34 cellular contexts compared by ENCODE assay signal in the genomic region with DNA sequence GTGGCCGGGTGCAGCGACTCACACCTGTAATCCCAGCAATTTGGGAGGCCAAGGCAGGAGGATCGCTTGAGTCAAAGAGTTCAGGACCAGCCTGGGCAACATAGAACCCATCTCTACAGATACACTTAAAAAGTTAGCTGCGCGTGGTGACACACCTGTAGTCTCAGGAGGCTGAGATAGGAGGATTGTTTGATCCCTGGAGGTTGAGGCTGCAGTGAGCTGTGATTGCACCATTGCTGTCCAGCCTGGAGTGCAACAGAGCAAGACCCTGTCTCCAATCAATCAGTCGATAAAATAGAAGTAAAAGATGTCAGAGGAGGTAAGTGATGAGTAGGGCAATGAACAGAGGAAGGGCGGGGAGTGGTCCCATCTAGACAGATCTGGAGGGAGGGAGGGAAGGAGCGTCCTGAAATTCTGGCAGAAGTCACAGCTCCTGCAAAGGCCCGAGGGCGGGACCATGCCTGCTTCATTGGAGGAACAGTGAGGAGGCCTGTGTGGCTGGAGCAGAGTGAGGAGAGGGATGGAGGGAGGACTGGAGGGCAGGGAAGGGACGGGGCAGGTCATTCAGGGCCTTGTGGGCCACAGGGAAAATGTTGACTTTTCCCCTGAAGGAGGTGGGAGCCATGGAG. TPM values are rescaled to one million over a fixed set of nuclear protein-coding genes. Genes with fewer than 3 reads are reported as not detected.
DNase-seq lines count a peak whose midpoint lies in the region; ATAC-seq, FAIRE-seq and TF ChIP-seq lines count a peak whose summit lies in the region.
"Had no signal": no experiment of that assay in that cellular context is flagged by ENCODE, and none has a peak within 500 bp of the region (broad histone marks: within the 10 kb centered on the region; RNA-seq: fewer than 3 reads in every experiment).

No MANE protein-coding gene starts in this region.

- H3K36me3 ChIP-seq in CD4-positive, alpha-beta memory T cell (ENCODE audit: insufficient read depth, low read length) = no peaks in the 10 kb centered on the region
- H3K36me3 ChIP-seq in H1 (ENCODE audit: control insufficient read depth in 2 of 4, insufficient read depth in 4 of 4, low read length in 3 of 4) = no peaks in the 10 kb centered on the region
- H3K36me3 ChIP-seq in sigmoid colon = no peaks in the 10 kb centered on the region

- no peak overlapping the region for H2AFZ ChIP-seq in H1 (ENCODE audit: low read length)
- H2AFZ ChIP-seq: parathyroid adenoma had no signal

- no peaks in the 10 kb centered on the region for H3K36me3 Mint-ChIP-seq in CD4-positive, alpha-beta memory T cell
- H3K36me3 Mint-ChIP-seq in effector memory CD8-positive, alpha-beta T cell (ENCODE audit: insufficient read depth) = peaks cover 3% of the 10 kb centered on the region

- no peak overlapping the region for H3K4ac ChIP-seq in H1 (replicated peaks; ENCODE audit: insufficient read length, low read depth, low read length)

- no peak overlapping the region for H2BK15ac ChIP-seq in H1 (ENCODE audit: low read length)

- DNase-seq in CD4-positive, alpha-beta memory T cell = no peak
- DNase-seq in M059J (ENCODE audit: low read depth) (peak; percentile 36), H1 (ENCODE audit: low read depth in 1 of 2, low spot score in 2 of 2) (no peak), sigmoid colon (no peak), inferior parietal cortex (ENCODE audit: extremely low spot score) (no peak)
- no peak for DNase-seq in effector memory CD8-positive, alpha-beta T cell
- no peak for DNase-seq in activated CD8-positive, alpha-beta memory T cell treated with anti-CD3 and anti-CD28 coated beads for 24 hours
- DNase-seq: activated CD8-positive, alpha-beta T cell treated with anti-CD3 and anti-CD28 coated beads for 36 hours; activated naive CD4-positive, alpha-beta T cell treated with anti-CD3 and anti-CD28 coated beads, Interleukin-2, amount 10 ng/mL, durations not matched to agents 7 days and 5 days; brain microvascular endothelial cell; cerebellar nuclear complex; COR-L47; dermis blood vessel endothelial cell; DMS79; GF-D8; GOT3; hippocampal formation; left colon; mammary epithelial cell; NCI-H1930; NCI-H510A treated with DMSO at 0.1 percent for 48 hours; nephron progenitor cell; RPMI8226; spleen; stimulated activated CD8-positive, alpha-beta memory T cell treated with anti-CD3 and anti-CD28 coated beads, Interleukin-4, amount 100 ng/mL, for 48 hours; stimulated activated naive CD8-positive, alpha-beta T cell treated with anti-CD3 and anti-CD28 coated beads, Interleukin-15, amount 100 ng/mL, for 72 hours had no signal

- no peak overlapping the region for H3K23ac ChIP-seq in H1 (ENCODE audit: insufficient read length)

- peaks cover 0 to 1% of the 10 kb centered on the region in 2 donors for H3K27me3 Mint-ChIP-seq in CD4-positive, alpha-beta memory T cell
- no peaks in the 10 kb centered on the region for H3K27me3 Mint-ChIP-seq in effector memory CD8-positive, alpha-beta T cell
- H3K27me3 Mint-ChIP-seq: activated CD8-positive, alpha-beta T cell treated with anti-CD3 and anti-CD28 coated beads for 36 hours; activated naive CD4-positive, alpha-beta T cell treated with anti-CD3 and anti-CD28 coated beads, Interleukin-2, amount 10 ng/mL, durations not matched to agents 7 days and 5 days; stimulated activated naive CD8-positive, alpha-beta T cell treated with anti-CD3 and anti-CD28 coated beads, Interleukin-15, amount 100 ng/mL, for 72 hours had no signal

- no peak overlapping the region for H3K14ac ChIP-seq in H1 (ENCODE audit: insufficient read length)

- POLR2A ChIA-PET in CD4-positive, alpha-beta memory T cell (lab: Charles Lee; ENCODE audit: partially characterized antibody) = no interaction called here
- POLR2A ChIA-PET in H1 (lab: Charles Lee; ENCODE audit: partially characterized antibody) = interaction anchor here (0.9 to 1.2 kb wide), 3 partner anchors 9 to 30 kb away, joined by 3 to 7 read pairs (median 3); a partner anchor contains a TSS

- TF ChIP-seq POLR2A in H1 (IDR thresholded peaks at IDR 0.05; ENCODE audit: control extremely low read depth in 1 of 2, low read depth in 2 of 2, low read length in 2 of 2) (no peak), sigmoid colon (IDR thresholded peaks at IDR 0.05) (no peak)

- H3K9me3 Mint-ChIP-seq in CD4-positive, alpha-beta memory T cell = peaks cover 0 to 2% (median 0%) of the 10 kb centered on the region in 8 donors
- H3K9me3 Mint-ChIP-seq in effector memory CD8-positive, alpha-beta T cell = no peaks in the 10 kb centered on the region

- no peak overlapping the region for H4K5ac ChIP-seq in H1 (ENCODE audit: insufficient read length, low read depth, low read length)

- no peak overlapping the region for H2BK12ac ChIP-seq in H1 (ENCODE audit: low read depth, low read length)

- TF ChIP-seq EP300 in H1 (IDR thresholded peaks at IDR 0.05; ENCODE audit: borderline replicate concordance in 1 of 2, low read depth in 2 of 2, low read length in 2 of 2) = no peak
- TF ChIP-seq EP300 in sigmoid colon (IDR thresholded peaks at IDR 0.05) = no peak

- no peak overlapping the region for H3K27ac ChIP-seq in CD4-positive, alpha-beta memory T cell (ENCODE audit: low read depth, low read length)
- H3K27ac ChIP-seq in H1 (ENCODE audit: low read depth, low read length) = no peak overlapping the region
- peak overlapping the region; percentile 52 to 92 (median 76) for H3K27ac ChIP-seq in sigmoid colon
- H3K27ac ChIP-seq: BLaER1, brain microvascular endothelial cell, HL-60, KMS-11, parathyroid adenoma, SK-N-MC, spleen had no signal

- H3K79me1 ChIP-seq in H1 (ENCODE audit: low read depth, low read length) = no peaks in the 10 kb centered on the region

- no peaks in the 10 kb centered on the region for H3K27me3 ChIP-seq in CD4-positive, alpha-beta memory T cell (ENCODE audit: insufficient read depth, low read length)
- H3K27me3 ChIP-seq in H1 (replicated peaks in 1 of 4; ENCODE audit: control insufficient read depth in 3 of 4, extremely low read depth in 1 of 4, insufficient read depth in 3 of 4, low read length in 3 of 4) (peaks cover 0 to 25% (median 16%) of the 10 kb centered on the region in 4 experiments; a peak in 6 of 7 replicates), sigmoid colon (peaks cover 0 to 6% (median 6%) of the 10 kb centered on the region in 3 donors)
- H3K27me3 ChIP-seq: BLaER1, brain microvascular endothelial cell had no signal

- no peaks in the 10 kb centered on the region for H3K9me3 ChIP-seq in CD4-positive, alpha-beta memory T cell (ENCODE audit: control insufficient read depth in 1 of 2, low read length in 2 of 2)
- H3K9me3 ChIP-seq in H1 (ENCODE audit: insufficient read depth in 2 of 2, low read depth in 1 of 2, low read length in 1 of 2) = peaks cover 6 to 10% of the 10 kb centered on the region in 2 experiments; a peak in 3 of 4 replicates
- H3K9me3 ChIP-seq in sigmoid colon = no peaks in the 10 kb centered on the region
- H3K9me3 ChIP-seq: spleen had no signal

- TF ChIP-seq CTCF in H1 (IDR thresholded peaks at IDR 0.05; ENCODE audit: control extremely low read depth in 1 of 3, insufficient read depth in 1 of 3, low read depth in 1 of 3, low read length in 3 of 3) = no peak
- TF ChIP-seq CTCF in sigmoid colon (IDR thresholded peaks at IDR 0.05) = no peak

- intact Hi-C loops in CD4-positive, alpha-beta memory T cell (cut with micrococcal nuclease) = no loop called here
- intact Hi-C loops in sigmoid colon (cut with DNase I) = no loop called here

- H3K27ac Mint-ChIP-seq in CD4-positive, alpha-beta memory T cell = peak overlapping the region in 4 of 7 donors; percentile 19 to 93 (median 73)
- peak overlapping the region in 1 of 2 donors; percentile 1 for H3K27ac Mint-ChIP-seq in effector memory CD8-positive, alpha-beta T cell
- H3K27ac Mint-ChIP-seq: activated CD8-positive, alpha-beta T cell treated with anti-CD3 and anti-CD28 coated beads for 36 hours; activated naive CD4-positive, alpha-beta T cell treated with anti-CD3 and anti-CD28 coated beads, Interleukin-2, amount 10 ng/mL, durations not matched to agents 7 days and 5 days; nephron progenitor cell had no signal

- H3K4me1 ChIP-seq in CD4-positive, alpha-beta memory T cell (ENCODE audit: insufficient read depth, low read length) = no peaks in the 10 kb centered on the region
- H3K4me1 ChIP-seq in H1 (replicated peaks in 1 of 4; ENCODE audit: control insufficient read depth in 3 of 4, insufficient read depth in 4 of 4, low read length in 3 of 4) (peaks cover 0 to 2% (median 0%) of the 10 kb centered on the region in 4 experiments; a peak in 2 of 7 replicates), sigmoid colon (peaks cover 0 to 55% (median 45%) of the 10 kb centered on the region in 4 donors)
- H3K4me1 ChIP-seq: parathyroid adenoma had no signal

- no peak overlapping the region for H4K91ac ChIP-seq in H1 (replicated peaks; ENCODE audit: insufficient read length, low read length)

- CTCF ChIA-PET in CD4-positive, alpha-beta memory T cell (lab: Charles Lee; ENCODE audit: partially characterized antibody) = interaction anchor here (1.1 to 1.5 kb wide), 4 partner anchors 13 to 166 kb away, joined by 3 to 6 read pairs (median 4); a partner anchor contains a TSS
- CTCF ChIA-PET in H1 (lab: Charles Lee; ENCODE audit: partially characterized antibody) = interaction anchor here (0.7 to 6.8 kb wide), 24 partner anchors 11 to 166 kb away, joined by 3 to 97 read pairs (median 5); a partner anchor contains a TSS

- 70% methylated on average over 10 of the region's 11 CpGs; no CpG with 5 or more reads in 1 of the 2 experiments for WGBS in H1 (ENCODE audit: extremely low coverage in 1 of 2, insufficient coverage in 1 of 2, insufficient read length in 1 of 2, insufficient replicate concordance in 2 of 2, low coverage in 1 of 2, low lambda C conversion rate in 2 of 2, missing lambda C conversion rate in 1 of 2), 2 experiments
- WGBS in sigmoid colon, 2 donors = 56 to 74% methylated on average over 11 of the region's 11 CpGs

- H3K79me2 ChIP-seq in H1 (ENCODE audit: control insufficient read depth in 1 of 2, insufficient read depth in 2 of 2, low read length in 2 of 2) = no peaks in the 10 kb centered on the region
- H3K79me2 ChIP-seq: parathyroid adenoma had no signal

- no peak for ATAC-seq in effector memory CD8-positive, alpha-beta T cell (replicated peaks)
- ATAC-seq in HG03520 (IDR thresholded peaks at IDR 0.05; ENCODE audit: unreplicated experiment) = no peak
- ATAC-seq: activated CD8-positive, alpha-beta T cell treated with anti-CD3 and anti-CD28 coated beads for 36 hours; left colon; stimulated activated naive CD8-positive, alpha-beta T cell treated with anti-CD3 and anti-CD28 coated beads, Interleukin-15, amount 100 ng/mL, for 72 hours had no signal

- H3K9ac ChIP-seq in H1 (replicated peaks in 1 of 4; ENCODE audit: extremely low read depth in 1 of 4, low read depth in 3 of 4, low read length in 3 of 4) = no peak overlapping the region
- H3K9ac ChIP-seq: BLaER1, KMS-11, parathyroid adenoma had no signal

- H2BK5ac ChIP-seq in H1 (ENCODE audit: low read depth, low read length) = no peak overlapping the region

- no peak overlapping the region for H3K18ac ChIP-seq in H1 (ENCODE audit: extremely low read depth, low read length)

- no peak overlapping the region for H2BK20ac ChIP-seq in H1 (ENCODE audit: low read length)

- FAIRE-seq in H1 (lab: Jason Lieb, UNC) = no peak

- peaks cover 6% of the 10 kb centered on the region; the same call in 1 of the 2 replicates for H3K23me2 ChIP-seq in H1 (ENCODE audit: low read depth, low read length)

- peaks cover 0 to 3% (median under 1%) of the 10 kb centered on the region in 4 donors for H3K4me1 Mint-ChIP-seq in CD4-positive, alpha-beta memory T cell
- peaks cover 0 to 3% of the 10 kb centered on the region in 2 donors for H3K4me1 Mint-ChIP-seq in effector memory CD8-positive, alpha-beta T cell (ENCODE audit: low read depth in 2 of 2)
- H3K4me1 Mint-ChIP-seq: activated naive CD4-positive, alpha-beta T cell treated with anti-CD3 and anti-CD28 coated beads, Interleukin-2, amount 10 ng/mL, durations not matched to agents 7 days and 5 days; stimulated activated naive CD8-positive, alpha-beta T cell treated with anti-CD3 and anti-CD28 coated beads, Interleukin-15, amount 100 ng/mL, for 72 hours had no signal

- no peak overlapping the region for H2AK5ac ChIP-seq in H1 (ENCODE audit: low read depth, low read length)

- no peak for TF ChIP-seq RAD21 in H1 (IDR thresholded peaks at IDR 0.05 in 1 of 2, conservative IDR thresholded peaks at IDR 0.05 in 1 of 2; ENCODE audit: low read depth in 2 of 2, low read length in 2 of 2)

- H3K56ac ChIP-seq in H1 (replicated peaks; ENCODE audit: insufficient read length, low read depth, low read length) = no peak overlapping the region

- H4K8ac ChIP-seq in H1 (ENCODE audit: extremely low read depth, insufficient read depth, low read length) = peak overlapping the region; percentile 57; the same call in 1 of the 2 replicates

- no peak overlapping the region for H2BK120ac ChIP-seq in H1 (replicated peaks; ENCODE audit: low read depth, low read length)

- no peak overlapping the region for H3K4me3 ChIP-seq in CD4-positive, alpha-beta memory T cell (ENCODE audit: low read length in 2 of 2)
- H3K4me3 ChIP-seq in H1 (ENCODE audit: extremely low read depth in 1 of 4, insufficient read depth in 2 of 4, low read depth in 3 of 4, low read length in 4 of 4) (no peak overlapping the region), sigmoid colon (no peak overlapping the region)
- H3K4me3 ChIP-seq: BLaER1, SK-N-MC, spleen had no signal

- peaks cover 0 to 4% of the 10 kb centered on the region in 2 experiments for H4K20me1 ChIP-seq in H1 (replicated peaks in 1 of 2; ENCODE audit: control insufficient read depth in 1 of 2, insufficient read depth in 2 of 2, low read length in 2 of 2)

- no peak overlapping the region for H3K4me3 Mint-ChIP-seq in CD4-positive, alpha-beta memory T cell
- no peak overlapping the region for H3K4me3 Mint-ChIP-seq in effector memory CD8-positive, alpha-beta T cell
- H3K4me3 Mint-ChIP-seq: activated CD8-positive, alpha-beta T cell treated with anti-CD3 and anti-CD28 coated beads for 36 hours; activated naive CD4-positive, alpha-beta T cell treated with anti-CD3 and anti-CD28 coated beads, Interleukin-2, amount 10 ng/mL, durations not matched to agents 7 days and 5 days; nephron progenitor cell; stimulated activated naive CD8-positive, alpha-beta T cell treated with anti-CD3 and anti-CD28 coated beads, Interleukin-15, amount 100 ng/mL, for 72 hours had no signal

- no peak overlapping the region for H3K4me2 ChIP-seq in H1 (ENCODE audit: insufficient read depth in 1 of 2, low read depth in 2 of 2, low read length in 2 of 2)
- H3K4me2 ChIP-seq: KMS-11 had no signal

RNA-seq across cellular contexts. Expression of a gene that starts 9.7 kb away (rescaled TPM):
- not detected for total RNA-seq in CD4-positive, alpha-beta memory T cell
- not detected for polyA plus RNA-seq in CD4-positive, alpha-beta memory T cell
- total RNA-seq in M059J (2014; rRNA removed; shearing (Covaris generic)) = not detected in 2 replicates
- total RNA-seq in H1 (2021; fragmentation: NEBNext Ultra II Directional; extraction: Animal tissue kit (Norgen Biotek cat#: 25700)) = 3.3 and 3.8 TPM in 2 replicates
- polyA plus RNA-seq in H1 (2011; rRNA removed) (4.5 and 7.4 TPM in 2 replicates), sigmoid colon (10 to 100 TPM; 15.1 to 72.7 (median 30.3) TPM)
- 8.6 TPM for polyA plus RNA-seq in H1 (2011; cell fraction: cytosol; rRNA removed)
- polyA plus RNA-seq in H1 (2011; cell fraction: nucleus; rRNA removed) = 5.1 TPM
- polyA plus RNA-seq in H1 (2012, experiment 1 of 2) = 5.1 to 7.6 TPM (median 7.3 TPM) in 4 replicates
- polyA plus RNA-seq in H1 (2012, experiment 2 of 2) = 9.2 TPM
- 9.3 TPM for polyA plus RNA-seq in H1 (2013, experiment 1 of 2)
- 8.5 TPM for polyA plus RNA-seq in H1 (2013, experiment 2 of 2)
- polyA minus RNA-seq in H1 (2011; rRNA and poly(A)+ RNA removed) = 1.1 and 3.4 TPM in 2 replicates
- not detected for polyA minus RNA-seq in H1 (2011; cell fraction: cytosol; rRNA and poly(A)+ RNA removed)
- 2.8 TPM for polyA minus RNA-seq in H1 (2011; cell fraction: nucleus; rRNA and poly(A)+ RNA removed)
- total RNA-seq in sigmoid colon = not detected
- total RNA-seq: dermis blood vessel endothelial cell had no signal

RNA-seq across cellular contexts. Expression of a gene that starts 12.6 kb away (rescaled TPM):
- total RNA-seq in CD4-positive, alpha-beta memory T cell = not detected
- polyA plus RNA-seq in CD4-positive, alpha-beta memory T cell = not detected
- not detected in 2 replicates for total RNA-seq in M059J (2014; rRNA removed; shearing (Covaris generic))
- not detected in 2 replicates for total RNA-seq in H1 (2021; fragmentation: NEBNext Ultra II Directional; extraction: Animal tissue kit (Norgen Biotek cat#: 25700))
- polyA plus RNA-seq in H1 (2011; rRNA removed) (not detected in 2 replicates), sigmoid colon (1 to 10 TPM in 1 of 3 donors, not detected in 2; 2.9 TPM)
- polyA plus RNA-seq in H1 (2011; cell fraction: cytosol; rRNA removed) = not detected
- not detected for polyA plus RNA-seq in H1 (2011; cell fraction: nucleus; rRNA removed)
- not detected in 4 replicates for polyA plus RNA-seq in H1 (2012, experiment 1 of 2)
- polyA plus RNA-seq in H1 (2012, experiment 2 of 2) = not detected
- polyA plus RNA-seq in H1 (2013, experiment 1 of 2) = not detected
- polyA plus RNA-seq in H1 (2013, experiment 2 of 2) = not detected
- polyA minus RNA-seq in H1 (2011; rRNA and poly(A)+ RNA removed) = not detected in 2 replicates
- not detected for polyA minus RNA-seq in H1 (2011; cell fraction: cytosol; rRNA and poly(A)+ RNA removed)
- polyA minus RNA-seq in H1 (2011; cell fraction: nucleus; rRNA and poly(A)+ RNA removed) = not detected
- total RNA-seq in sigmoid colon = not detected
- total RNA-seq: activated CD8-positive, alpha-beta T cell treated with anti-CD3 and anti-CD28 coated beads for 36 hours; dermis blood vessel endothelial cell; spleen; T-helper 2 cell treated with Interferon-gamma antibody and Interleukin-4, amounts not matched to agents 100 ng/mL and 5 ng/mL, for 36 hours had no signal
- polyA plus RNA-seq: mammary epithelial cell, spleen, thymus had no signal

RNA-seq across cellular contexts. Expression of a gene that starts 29.9 kb away (rescaled TPM):
- 1 to 10 TPM; 8.3 TPM for total RNA-seq in CD4-positive, alpha-beta memory T cell
- polyA plus RNA-seq in CD4-positive, alpha-beta memory T cell = 10 to 100 TPM in 1 of 2 donors, 1 to 10 TPM in 1; 3.1 to 13.0 TPM
- total RNA-seq in M059J (2014; rRNA removed; shearing (Covaris generic)) = 6.9 and 16.4 TPM in 2 replicates
- 17.7 and 19.1 TPM in 2 replicates for total RNA-seq in H1 (2021; fragmentation: NEBNext Ultra II Directional; extraction: Animal tissue kit (Norgen Biotek cat#: 25700))
- polyA plus RNA-seq in H1 (2011; rRNA removed) = 7.3 and 12.7 TPM in 2 replicates
- polyA plus RNA-seq in H1 (2011; cell fraction: cytosol; rRNA removed) = 15.9 TPM
- polyA plus RNA-seq in H1 (2011; cell fraction: nucleus; rRNA removed) = 11.2 TPM
- polyA plus RNA-seq in H1 (2012, experiment 1 of 2) = 10.4 to 19.5 TPM (median 17.7 TPM) in 4 replicates
- 10.3 TPM for polyA plus RNA-seq in H1 (2012, experiment 2 of 2)
- 5.3 TPM for polyA plus RNA-seq in H1 (2013, experiment 1 of 2)
- 5.6 TPM for polyA plus RNA-seq in H1 (2013, experiment 2 of 2)
- polyA minus RNA-seq in H1 (2011; rRNA and poly(A)+ RNA removed) = 2.0 and 2.4 TPM in 2 replicates
- 8.9 TPM for polyA minus RNA-seq in H1 (2011; cell fraction: cytosol; rRNA and poly(A)+ RNA removed)
- polyA minus RNA-seq in H1 (2011; cell fraction: nucleus; rRNA and poly(A)+ RNA removed) = 8.9 TPM
- total RNA-seq in sigmoid colon = 10 to 100 TPM; 11.7 to 18.1 (median 17.0) TPM
- 10 to 100 TPM in 1 of 3 donors, 1 to 10 TPM in 2; 7.2 to 22.5 (median 7.2) TPM for polyA plus RNA-seq in sigmoid colon

RNA-seq across cellular contexts. Expression of a gene that starts 35.5 kb away (rescaled TPM):
- total RNA-seq in CD4-positive, alpha-beta memory T cell = 10 to 100 TPM; 73.3 to 73.7 TPM
- 10 to 100 TPM in 1 of 2 donors, 1 to 10 TPM in 1; 7.1 to 16.0 TPM for polyA plus RNA-seq in CD4-positive, alpha-beta memory T cell
- 35.7 and 56.5 TPM in 2 replicates for total RNA-seq in M059J (2014; rRNA removed; shearing (Covaris generic))
- 35.5 and 36.9 TPM in 2 replicates for total RNA-seq in H1 (2021; fragmentation: NEBNext Ultra II Directional; extraction: Animal tissue kit (Norgen Biotek cat#: 25700))
- 21.6 and 35.0 TPM in 2 replicates for polyA plus RNA-seq in H1 (2011; rRNA removed)
- polyA plus RNA-seq in H1 (2011; cell fraction: cytosol; rRNA removed) = 24.1 TPM
- polyA plus RNA-seq in H1 (2011; cell fraction: nucleus; rRNA removed) = 109 TPM
- 26.5 to 36.4 TPM (median 30.8 TPM) in 4 replicates for polyA plus RNA-seq in H1 (2012, experiment 1 of 2)
- 19.9 TPM for polyA plus RNA-seq in H1 (2012, experiment 2 of 2)
- 21.4 TPM for polyA plus RNA-seq in H1 (2013, experiment 1 of 2)
- polyA plus RNA-seq in H1 (2013, experiment 2 of 2) = 20.2 TPM
- polyA minus RNA-seq in H1 (2011; rRNA and poly(A)+ RNA removed) = 20.4 and 21.5 TPM in 2 replicates
- polyA minus RNA-seq in H1 (2011; cell fraction: cytosol; rRNA and poly(A)+ RNA removed) = 32.5 TPM
- 35.9 TPM for polyA minus RNA-seq in H1 (2011; cell fraction: nucleus; rRNA and poly(A)+ RNA removed)
- 10 to 100 TPM; 11.8 to 44.6 (median 20.5) TPM for total RNA-seq in sigmoid colon
- 10 to 100 TPM; 11.4 to 33.3 (median 13.9) TPM for polyA plus RNA-seq in sigmoid colon

Comparison
In these comparisons a context has a peak if more than half of its experiments do, and no peak if none do; other contexts are left out.
1. H3K27ac ChIP-seq: peak in sigmoid colon (4 of 4); none in CD4-positive, alpha-beta memory T cell (single experiment) and H1 (single experiment).